Comparison of ENCODE assay signal across 20 cellular contexts in the genomic region with DNA sequence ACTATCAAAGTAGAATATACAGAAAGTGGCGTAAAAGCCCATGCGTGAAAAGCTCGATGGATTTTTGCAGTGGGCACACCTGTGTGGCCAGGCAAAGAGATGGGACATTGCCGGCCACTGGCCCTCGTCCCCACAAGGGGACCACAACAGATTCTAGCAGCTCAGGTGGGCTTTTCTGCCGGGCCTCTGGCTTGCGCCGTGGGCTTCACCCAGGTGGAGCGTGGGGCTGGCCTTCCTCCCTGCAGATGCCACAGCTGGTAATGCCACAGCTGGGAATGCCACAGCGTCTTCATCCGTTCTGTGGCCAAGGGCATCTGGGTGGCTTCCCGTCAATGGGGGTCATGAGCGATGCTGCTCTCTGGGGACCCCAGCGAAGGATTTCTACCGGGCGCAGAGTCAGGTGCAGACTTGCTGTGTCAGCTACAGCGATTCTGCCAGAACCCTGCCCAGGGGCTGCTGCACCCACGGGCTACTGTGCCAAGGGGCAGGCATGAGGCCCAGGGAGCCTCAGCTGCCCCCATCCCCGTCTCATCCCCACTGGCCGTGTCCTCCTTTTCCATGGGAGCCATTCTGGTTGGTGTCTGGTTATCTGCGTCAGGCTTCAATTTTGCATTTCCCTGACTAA. TPM values are rescaled to one million over a fixed set of nuclear protein-coding genes. Genes with fewer than 3 reads are reported as not detected.
DNase-seq lines count a peak whose midpoint lies in the region; ATAC-seq and TF ChIP-seq lines count a peak whose summit lies in the region.
"Had no signal": no experiment of that assay in that cellular context is flagged by ENCODE, and none has a peak within 500 bp of the region (broad histone marks: within the 10 kb centered on the region; RNA-seq: fewer than 3 reads in every experiment).

No MANE protein-coding gene starts in this region.

- H3K79me2 ChIP-seq in MM.1S (ENCODE audit: low read length): no peaks in the 10 kb centered on the region

- peaks cover 0 to 12% (median 0%) of the 10 kb centered on the region in 3 experiments for H3K27me3 ChIP-seq in neuronal stem cell (ENCODE audit: control insufficient read depth in 3 of 3, insufficient read depth in 3 of 3, low read depth in 1 of 3, low read length in 3 of 3)
- peaks cover 34% of the 10 kb centered on the region for H3K27me3 ChIP-seq in upper lobe of right lung
- H3K27me3 ChIP-seq in MM.1S (replicated peaks; ENCODE audit: insufficient read depth, low read length): peaks cover 13% of the 10 kb centered on the region; the same call in 1 of the 2 replicates

- H4K20me1 ChIP-seq in MM.1S (ENCODE audit: insufficient read depth, low read length): no peaks in the 10 kb centered on the region

- no peak overlapping the region for H2BK120ac ChIP-seq in neuronal stem cell (ENCODE audit: low read depth, low read length)

- H3K4me1 ChIP-seq in neuronal stem cell (ENCODE audit: control insufficient read depth in 2 of 2, insufficient read depth in 1 of 2, low read depth in 1 of 2, low read length in 2 of 2) (peaks cover 0 to 6% of the 10 kb centered on the region in 2 donors), upper lobe of right lung (no peaks in the 10 kb centered on the region), MM.1S (ENCODE audit: low read length) (no peaks in the 10 kb centered on the region)
- H3K4me1 ChIP-seq: SJSA1 had no signal

- H3K27ac ChIP-seq in neuronal stem cell (replicated peaks; ENCODE audit: low read length) (no peak overlapping the region), upper lobe of right lung (no peak overlapping the region), MM.1S (ENCODE audit: low read length) (no peak overlapping the region)
- H3K27ac ChIP-seq: C4-2B, SJSA1 had no signal

- no peak overlapping the region for H3K14ac ChIP-seq in neuronal stem cell (ENCODE audit: low read length)

- H4K8ac ChIP-seq in neuronal stem cell (ENCODE audit: low read depth, low read length): no peak overlapping the region

- peaks cover 2% of the 10 kb centered on the region for H3K79me1 ChIP-seq in neuronal stem cell (ENCODE audit: low read depth, low read length)

- no peak overlapping the region for H2BK12ac ChIP-seq in neuronal stem cell (ENCODE audit: low read length)

- H2AK5ac ChIP-seq in neuronal stem cell (ENCODE audit: low read depth, low read length): peak overlapping the region; percentile 19

- H3K18ac ChIP-seq in neuronal stem cell (ENCODE audit: low read length): no peak overlapping the region

- no peak overlapping the region for H3K4ac ChIP-seq in neuronal stem cell (ENCODE audit: low read length)

- H3K4me3 ChIP-seq in neuronal stem cell (ENCODE audit: low read length in 2 of 2) (no peak overlapping the region), upper lobe of right lung (no peak overlapping the region), MM.1S (ENCODE audit: low read length) (no peak overlapping the region)
- H3K4me3 ChIP-seq: SJSA1 had no signal

- peak overlapping the region; percentile 27 for H2BK15ac ChIP-seq in neuronal stem cell (ENCODE audit: low read length)

- H2BK5ac ChIP-seq in neuronal stem cell (ENCODE audit: low read length): no peak overlapping the region

- no peaks in the 10 kb centered on the region for H3F3A ChIP-seq in MM.1S (ENCODE audit: insufficient read depth, low read length)

- H3K9me2 ChIP-seq in MM.1S (replicated peaks; ENCODE audit: insufficient read depth, low read length): no peaks in the 10 kb centered on the region

- intact Hi-C loops in upper lobe of right lung (cut with DNase I): no loop called here

- ATAC-seq in upper lobe of right lung: no peak
- ATAC-seq in HG02884 (IDR thresholded peaks at IDR 0.05; ENCODE audit: unreplicated experiment): no peak

- WGBS in neuronal stem cell (ENCODE audit: extremely low coverage in 2 of 2, insufficient read length in 2 of 2, insufficient replicate concordance in 1 of 2), 2 donors: no CpG with 5 or more reads among the region's 21 CpGs

- H4K91ac ChIP-seq in neuronal stem cell (ENCODE audit: low read depth, low read length, poor library complexity): no peak overlapping the region

- peaks cover 6 to 9% of the 10 kb centered on the region in 2 donors for H3K9me3 ChIP-seq in neuronal stem cell (replicated peaks in 1 of 2; ENCODE audit: control insufficient read depth in 2 of 2, insufficient read depth in 1 of 2, low read depth in 1 of 2, low read length in 2 of 2)
- H3K9me3 ChIP-seq in upper lobe of right lung: peaks cover 5% of the 10 kb centered on the region
- no peaks in the 10 kb centered on the region for H3K9me3 ChIP-seq in MM.1S (replicated peaks; ENCODE audit: insufficient read depth, low read length)

- DNase-seq in D341Med (ENCODE audit: low spot score) (peak; percentile 7), ecto neural progenitor cell (ENCODE audit: low spot score) (peak; percentile 39), neuronal stem cell (ENCODE audit: low spot score) (no peak), upper lobe of right lung (peak; percentile 60), SK-N-DZ (ENCODE audit: low spot score) (no peak), MM.1S (no peak)
- DNase-seq: EL, GF-D8, GOT3, MV-4-11, NCI-H1417, NCI-H1694 treated with DMSO at 0.1 percent for 48 hours, NCI-H2081 treated with DMSO at 0.1 percent for 48 hours, NCI-H446, NCI-H526, OCI-M1 had no signal

- H3K4me2 ChIP-seq in neuronal stem cell (ENCODE audit: insufficient read depth, low read length, poor library complexity, severe bottlenecking): no peak overlapping the region
- H3K4me2 ChIP-seq in MM.1S (ENCODE audit: low read depth, low read length): no peak overlapping the region

- H3K9ac ChIP-seq in neuronal stem cell (ENCODE audit: low read depth, low read length, poor library complexity) (no peak overlapping the region), MM.1S (ENCODE audit: low read length) (no peak overlapping the region)

- no peak for TF ChIP-seq CTCF in upper lobe of right lung (IDR thresholded peaks at IDR 0.05)
- no peak for TF ChIP-seq CTCF in MM.1S (IDR thresholded peaks at IDR 0.05; ENCODE audit: low read length)

- no peaks in the 10 kb centered on the region for H3K36me3 ChIP-seq in neuronal stem cell (replicated peaks in 1 of 2; ENCODE audit: control insufficient read depth in 2 of 2, insufficient read depth in 2 of 2, low read length in 2 of 2)
- no peaks in the 10 kb centered on the region for H3K36me3 ChIP-seq in upper lobe of right lung
- H3K36me3 ChIP-seq in MM.1S (replicated peaks; ENCODE audit: insufficient read depth, low read length): no peaks in the 10 kb centered on the region
- H3K36me3 ChIP-seq: SJSA1 had no signal

- H2AFZ ChIP-seq in neuronal stem cell (ENCODE audit: low read length) (no peak overlapping the region), MM.1S (ENCODE audit: low read length) (no peak overlapping the region)

- no peak overlapping the region for H3K23ac ChIP-seq in neuronal stem cell (ENCODE audit: low read depth, low read length, poor library complexity)

RNA-seq across cellular contexts. Expression of gene NKX6-2, which starts 52.5 kb away (rescaled TPM):
- polyA plus RNA-seq in neuronal stem cell (2013, experiment 1 of 2): 0.08 TPM
- 0.06 TPM for polyA plus RNA-seq in neuronal stem cell (2013, experiment 2 of 2)
- total RNA-seq in upper lobe of right lung: not detected
- polyA plus RNA-seq in SK-N-DZ (2014; cell fraction: cytosol; rRNA removed): 0.80 and 2.1 TPM in 2 replicates
- 1.7 and 2.6 TPM in 2 replicates for polyA plus RNA-seq in SK-N-DZ (2014; cell fraction: nucleus; rRNA removed)
- total RNA-seq: SJSA1 had no signal
- polyA plus RNA-seq: IgD-negative memory B cell had no signal

Comparison
In these comparisons a context has a peak if more than half of its experiments do, and no peak if none do; other contexts are left out.
1. DNase-seq: peak in D341Med (single experiment), ecto neural progenitor cell (single experiment) and upper lobe of right lung (single experiment); none in neuronal stem cell (single experiment), SK-N-DZ (single experiment) and MM.1S (single experiment).